Comparison of ENCODE assay signal across 13 cellular contexts in the genomic region with DNA sequence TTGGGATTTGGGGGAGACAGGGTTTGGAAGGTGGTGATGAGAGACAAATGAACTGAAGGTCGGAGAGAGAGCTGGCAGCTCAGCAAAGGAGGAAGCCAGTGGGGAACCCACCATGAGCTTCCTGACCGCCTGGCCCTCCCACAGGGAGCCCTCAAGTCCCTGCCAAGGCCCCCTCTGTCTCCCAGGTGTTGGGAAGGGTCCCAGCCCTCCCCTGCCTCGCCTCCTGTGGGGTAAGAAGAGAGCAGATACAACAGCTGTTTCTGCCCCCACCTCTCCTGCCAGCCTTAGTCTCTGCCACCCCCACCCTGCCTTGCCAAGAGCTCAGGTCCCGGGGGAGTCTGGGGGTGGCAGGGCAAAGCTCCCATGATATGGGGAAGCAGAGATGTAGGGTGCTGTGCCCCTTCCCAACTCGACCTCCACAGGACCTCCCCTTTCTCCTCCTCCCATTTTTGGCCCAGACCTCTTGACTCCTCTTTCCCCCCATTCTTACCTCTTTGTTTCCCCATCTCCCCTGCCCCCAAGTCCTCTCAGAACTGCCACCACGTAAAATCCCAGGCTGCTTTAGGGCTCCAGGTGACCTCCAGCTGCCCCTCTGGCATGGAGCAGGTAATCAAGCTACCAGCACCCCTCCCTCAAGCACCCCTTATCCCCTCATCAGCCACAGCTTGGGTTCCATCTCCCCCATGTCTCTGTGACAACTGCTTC. TPM values are rescaled to one million over a fixed set of nuclear protein-coding genes. Genes with fewer than 3 reads are reported as not detected.
DNase-seq lines count a peak whose midpoint lies in the region; ATAC-seq and TF ChIP-seq lines count a peak whose summit lies in the region.
"Had no signal": no experiment of that assay in that cellular context is flagged by ENCODE, and none has a peak within 500 bp of the region (broad histone marks: within the 10 kb centered on the region; RNA-seq: fewer than 3 reads in every experiment).

No MANE protein-coding gene starts in this region.

- no peak for ATAC-seq in mucosa of descending colon

- H3K36me3 ChIP-seq in mucosa of descending colon (ENCODE audit: low read depth) (no peaks in the 10 kb centered on the region), suprapubic skin (peaks cover 7% of the 10 kb centered on the region), spleen (peaks cover 0 to 8% (median 0%) of the 10 kb centered on the region in 6 donors)

- DNase-seq in NB4 (ENCODE audit: low read depth), result peak; percentile 40
- peak in 2 of 10 donors; percentile 23 to 37 for DNase-seq in dorsolateral prefrontal cortex
- DNase-seq in mucosa of descending colon, result peak in 2 of 3 donors; percentile 32 to 46
- peak in 1 of 2 donors; percentile 61 for DNase-seq in suprapubic skin (ENCODE audit: low spot score in 2 of 2)
- no peak for DNase-seq in GDM1 (lab: John Stamatoyannopoulos, UW)
- DNase-seq in NCI-H510A (lab: John Stamatoyannopoulos, UW), result no peak
- DNase-seq in activated T-cell treated with anti-CD3 and anti-CD28 coated beads for 4 hours, result no peak
- no peak for DNase-seq in spleen
- DNase-seq: activated CD8-positive, alpha-beta memory T cell treated with anti-CD3 and anti-CD28 coated beads, Interleukin-2, amount 50 U/mL, for 48 hours; NCI-H2107 had no signal

- H3K27me3 ChIP-seq in dorsolateral prefrontal cortex, result no peaks in the 10 kb centered on the region
- H3K27me3 ChIP-seq in suprapubic skin, result no peaks in the 10 kb centered on the region
- no peaks in the 10 kb centered on the region for H3K27me3 ChIP-seq in spleen (replicated peaks in 1 of 7)
- H3K27me3 ChIP-seq: SJSA1 had no signal

- 80% methylated on average over 6 of the region's 6 CpGs for WGBS in suprapubic skin
- 50 to 74% (median 58%) methylated on average over 6 of the region's 6 CpGs for WGBS in spleen, 5 donors

- H3K9me3 ChIP-seq in mucosa of descending colon, result no peaks in the 10 kb centered on the region
- H3K9me3 ChIP-seq in suprapubic skin, result no peaks in the 10 kb centered on the region
- H3K9me3 ChIP-seq in spleen, result no peaks in the 10 kb centered on the region
- H3K9me3 ChIP-seq: SJSA1 had no signal

- H3K4me3 ChIP-seq in NB4 (ENCODE audit: low read depth, low read length) (no peak overlapping the region), dorsolateral prefrontal cortex (peak overlapping the region in 54 of 59 donors; percentile 7 to 75 (median 53)), mucosa of descending colon (no peak overlapping the region), suprapubic skin (no peak overlapping the region), spleen (no peak overlapping the region)
- H3K4me3 ChIP-seq: SJSA1 had no signal

- H3K27ac ChIP-seq in dorsolateral prefrontal cortex, result peak overlapping the region; percentile 51 to 97 (median 91)
- H3K27ac ChIP-seq in suprapubic skin, result peak overlapping the region; percentile 92
- peak overlapping the region in 3 of 8 donors; percentile 38 to 84 (median 38) for H3K27ac ChIP-seq in spleen
- H3K27ac ChIP-seq: SJSA1, VCaP had no signal

- H3K4me1 ChIP-seq in mucosa of descending colon (ENCODE audit: low read depth) (peaks cover 21% of the 10 kb centered on the region), suprapubic skin (peaks cover 64% of the 10 kb centered on the region), spleen (peaks cover 0 to 87% (median 32%) of the 10 kb centered on the region in 6 donors)

- TF ChIP-seq POLR2A in NB4 (IDR thresholded peaks at IDR 0.05; ENCODE audit: extremely low read depth, insufficient read length) (no peak), suprapubic skin (IDR thresholded peaks at IDR 0.05) (no peak), spleen (IDR thresholded peaks at IDR 0.05) (no peak)

- TF ChIP-seq CTCF in NB4 (IDR thresholded peaks at IDR 0.05; ENCODE audit: low read depth, low read length) (no peak), dorsolateral prefrontal cortex (IDR thresholded peaks at IDR 0.05 in 54 of 56, conservative IDR thresholded peaks at IDR 0.05 in 2 of 56; ENCODE audit: low read depth in 1 of 56, partially characterized antibody in 56 of 56) (no peak), mucosa of descending colon (IDR thresholded peaks at IDR 0.05) (no peak), suprapubic skin (IDR thresholded peaks at IDR 0.05) (no peak), spleen (IDR thresholded peaks at IDR 0.05 in 8 of 11, conservative IDR thresholded peaks at IDR 0.05 in 3 of 11) (no peak)

- no peak for TF ChIP-seq EP300 in suprapubic skin (IDR thresholded peaks at IDR 0.05)

- intact Hi-C loops in dorsolateral prefrontal cortex (cut with DNase I) (loop anchor here in 1 of 2 donors (5.0 kb wide), 1 partner anchor 56 kb away; no protein-coding TSS in a partner anchor), mucosa of descending colon (cut with DNase I, micrococcal nuclease) (no loop called here), spleen (cut with DNase I; ENCODE audit: low total_unique reads) (no loop called here)

RNA-seq across cellular contexts. Expression of a gene that starts 0.6 kb away (rescaled TPM):
- total RNA-seq in dorsolateral prefrontal cortex (100 to 1,000 TPM; 162 to 726 (median 281) TPM), mucosa of descending colon (1 to 10 TPM in 2 of 3 donors, under 1 TPM in 1; 0.20 to 5.6 (median 2.4) TPM), suprapubic skin (10 to 100 TPM; 17.9 to 33.2 (median 21.1) TPM), spleen (1 to 10 TPM in 1 of 7 donors, not detected in 6; 2.6 TPM)
- 10 to 100 TPM in 1 of 3 donors, 1 to 10 TPM in 2; 1.7 to 39.7 (median 8.2) TPM for polyA plus RNA-seq in spleen
- total RNA-seq: pulmonary artery endothelial cell had no signal

RNA-seq across cellular contexts. Expression of a gene that starts 1.5 kb away (rescaled TPM):
- total RNA-seq in dorsolateral prefrontal cortex (100 to 1,000 TPM in 56 of 120 experiments, 10 to 100 TPM in 64; 52.0 to 204 (median 98.7) TPM), mucosa of descending colon (100 to 1,000 TPM in 1 of 3 donors, 10 to 100 TPM in 2; 42.3 to 102 (median 43.9) TPM), suprapubic skin (10 to 100 TPM; 28.0 to 55.4 (median 43.1) TPM), spleen (100 to 1,000 TPM in 1 of 7 donors, 10 to 100 TPM in 6; 48.8 to 103 (median 72.4) TPM)
- polyA plus RNA-seq in spleen, result 100 to 1,000 TPM; 118 to 146 (median 143) TPM

RNA-seq across cellular contexts. Expression of a gene that starts 5.1 kb away (rescaled TPM):
- total RNA-seq in dorsolateral prefrontal cortex, result 100 to 1,000 TPM in 1 of 120 experiments, 10 to 100 TPM in 119; 62.0 to 109 (median 76.4) TPM
- total RNA-seq in mucosa of descending colon, result 10 to 100 TPM; 64.2 to 71.8 (median 71.6) TPM
- total RNA-seq in suprapubic skin, result 10 to 100 TPM; 56.8 to 78.1 (median 58.2) TPM
- total RNA-seq in spleen, result 100 to 1,000 TPM in 2 of 7 donors, 10 to 100 TPM in 5; 70.7 to 108 (median 86.3) TPM
- 10 to 100 TPM; 58.1 to 84.1 (median 73.1) TPM for polyA plus RNA-seq in spleen

RNA-seq across cellular contexts. Expression of a gene that starts 12.7 kb away (rescaled TPM):
- total RNA-seq in dorsolateral prefrontal cortex, result 1 to 10 TPM in 23 of 120 experiments, under 1 TPM in 30, not detected in 67; 0.36 to 2.9 (median 0.96) TPM
- 100 to 1,000 TPM; 122 to 361 (median 325) TPM for total RNA-seq in mucosa of descending colon
- 100 to 1,000 TPM; 252 to 555 (median 445) TPM for total RNA-seq in suprapubic skin
- total RNA-seq in spleen, result 1 to 10 TPM in 1 of 7 donors, under 1 TPM in 3, not detected in 3; 0.28 to 1.0 (median 0.75) TPM
- 1 to 10 TPM; 1.2 to 3.0 (median 2.0) TPM for polyA plus RNA-seq in spleen
- total RNA-seq: SJSA1 had no signal

RNA-seq across cellular contexts. Expression of a gene that starts 15.9 kb away (rescaled TPM):
- 10 to 100 TPM; 17.4 to 84.9 (median 28.3) TPM for total RNA-seq in dorsolateral prefrontal cortex
- 100 to 1,000 TPM in 2 of 3 donors, 10 to 100 TPM in 1; 79.9 to 156 (median 139) TPM for total RNA-seq in mucosa of descending colon
- 100 to 1,000 TPM; 133 to 668 (median 414) TPM for total RNA-seq in suprapubic skin
- total RNA-seq in spleen, result 100 to 1,000 TPM in 3 of 7 donors, 10 to 100 TPM in 4; 78.0 to 111 (median 97.0) TPM
- 100 to 1,000 TPM in 1 of 3 donors, 10 to 100 TPM in 2; 52.0 to 101 (median 68.2) TPM for polyA plus RNA-seq in spleen

Comparison
In these comparisons a context has a peak if more than half of its experiments do, and no peak if none do; other contexts are left out.
1. DNase-seq: peak in NB4 (single experiment) and mucosa of descending colon (2 of 3); none in GDM1 (single experiment), NCI-H510A (single experiment), activated T-cell treated with anti-CD3 and anti-CD28 coated beads for 4 hours (single experiment) and spleen (single experiment).
2. H3K4me3 ChIP-seq: peak in dorsolateral prefrontal cortex (54 of 59); none in NB4 (single experiment), mucosa of descending colon (single experiment), suprapubic skin (single experiment) and spleen (0 of 8).
3. RNA of a gene that starts 0.6 kb away (total RNA-seq): 162 to 726 TPM in dorsolateral prefrontal cortex; 17.9 to 33.2 TPM in suprapubic skin, 0.20 to 5.6 TPM in mucosa of descending colon and 2.6 TPM in spleen; every median in the first group is over 4 times any median in the second.